7 cellular contexts compared by ENCODE assay signal in the genomic region with DNA sequence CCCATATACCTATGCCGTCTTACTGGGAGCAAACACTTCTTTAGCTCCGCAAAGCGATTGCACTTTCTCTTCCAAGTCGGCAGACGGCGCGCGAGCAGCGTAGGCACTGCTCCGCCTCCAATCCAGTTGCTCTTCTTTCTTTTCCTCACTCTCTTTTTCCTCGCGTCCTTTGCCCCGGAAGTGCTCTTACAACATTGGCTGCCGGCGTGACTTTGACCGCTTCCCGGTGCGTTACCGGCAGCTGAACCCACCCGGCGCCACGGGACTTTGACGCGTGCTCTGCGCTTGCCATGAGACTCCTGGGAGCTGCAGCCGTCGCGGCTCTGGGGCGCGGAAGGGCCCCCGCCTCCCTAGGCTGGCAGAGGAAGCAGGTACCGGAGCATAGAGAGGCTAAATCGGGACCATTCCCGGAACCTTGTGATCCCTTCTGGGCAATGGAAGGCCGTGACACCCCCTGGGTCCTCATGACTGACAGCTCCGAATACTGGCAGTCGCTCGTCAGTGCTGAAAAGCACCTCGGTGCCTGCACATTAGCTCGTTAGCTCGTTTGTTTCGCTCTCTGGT. TPM values are rescaled to one million over a fixed set of nuclear protein-coding genes. Genes with fewer than 3 reads are reported as not detected.
DNase-seq lines count a peak whose midpoint lies in the region; ATAC-seq, FAIRE-seq and TF ChIP-seq lines count a peak whose summit lies in the region.

A gene (plus strand): TSS at position 183 of the 564 bp plus-strand sequence. CDS start 108 bp downstream, at position 291.

- peak within 1 kb of the TSS; percentile 92 for H3K27ac ChIP-seq in astrocyte (ENCODE audit: low read depth, low read length)

- H3K4me3 ChIP-seq in astrocyte (ENCODE audit: insufficient read depth, low read depth, low read length) = peak within 1 kb of the TSS; percentile 98

- H3K36me3 Mint-ChIP-seq in T-helper 2 cell treated with Interferon-gamma antibody and Interleukin-4, amounts not matched to agents 5 μg/mL and 100 μg/mL, for 36 hours (ENCODE audit: low read depth) = peaks cover 24% of the 10 kb centered on the region
- H3K36me3 Mint-ChIP-seq in astrocyte (ENCODE audit: low read depth, unreplicated experiment) = no peaks in the 10 kb centered on the region

- peak within 1 kb of the TSS; percentile 92 for H3K27ac Mint-ChIP-seq in T-helper 2 cell treated with Interferon-gamma antibody and Interleukin-4, amounts not matched to agents 5 μg/mL and 100 μg/mL, for 36 hours
- H3K27ac Mint-ChIP-seq in astrocyte (ENCODE audit: unreplicated experiment) = peak within 1 kb of the TSS; percentile 84

- peak; percentile 67 for FAIRE-seq in astrocyte (lab: Jason Lieb, UNC)

- peak within 1 kb of the TSS; percentile 91 for H2AFZ ChIP-seq in astrocyte (ENCODE audit: low read depth, low read length)

- DNase-seq in NCI-H187 treated with DMSO at 0.1 percent for 48 hours (lab: John Stamatoyannopoulos, UW) (peak; percentile 91), astrocyte (ENCODE audit: low read depth) (peak; percentile 93), hepatic stellate cell (ENCODE audit: low spot score) (peak; percentile 82), renal cortical epithelial cell (ENCODE audit: low read depth) (peak; percentile 93)
- peak; percentile 91 for DNase-seq in T-helper 2 cell treated with Interferon-gamma antibody and Interleukin-4, amounts not matched to agents 5 μg/mL and 100 μg/mL, for 36 hours (ENCODE audit: low spot score)

- peaks cover 32% of the 10 kb centered on the region for H3K4me1 Mint-ChIP-seq in T-helper 2 cell treated with Interferon-gamma antibody and Interleukin-4, amounts not matched to agents 5 μg/mL and 100 μg/mL, for 36 hours (ENCODE audit: low read depth)
- peaks cover 4% of the 10 kb centered on the region for H3K4me1 Mint-ChIP-seq in astrocyte (ENCODE audit: low read depth, unreplicated experiment)

- no peaks in the 10 kb centered on the region for H3K27me3 Mint-ChIP-seq in T-helper 2 cell treated with Interferon-gamma antibody and Interleukin-4, amounts not matched to agents 5 μg/mL and 100 μg/mL, for 36 hours (ENCODE audit: low read depth)
- no peaks in the 10 kb centered on the region for H3K27me3 Mint-ChIP-seq in astrocyte (ENCODE audit: low read depth, unreplicated experiment)

- H3K9ac ChIP-seq in astrocyte (ENCODE audit: low read length) = peak within 1 kb of the TSS; percentile 97

- H3K9me3 ChIP-seq in astrocyte (ENCODE audit: insufficient read depth, low read depth, low read length) = no peaks in the 10 kb centered on the region

- peak within 1 kb of the TSS; percentile 95 for H3K4me2 ChIP-seq in astrocyte (ENCODE audit: low read length)

- peaks cover 3% of the 10 kb centered on the region for H3K4me1 ChIP-seq in astrocyte (ENCODE audit: insufficient read depth, low read length)

- peaks cover 3% of the 10 kb centered on the region for H3K36me3 ChIP-seq in astrocyte (ENCODE audit: insufficient read depth, low read length)

- ATAC-seq in GM18498 (IDR thresholded peaks at IDR 0.05; ENCODE audit: unreplicated experiment) (peak; percentile 98), HG02943 (IDR thresholded peaks at IDR 0.05; ENCODE audit: low read depth, unreplicated experiment) (peak; percentile 99)

- TF ChIP-seq CTCF in astrocyte (IDR thresholded peaks at IDR 0.05; ENCODE audit: insufficient read depth, low read depth, low read length) = peak; percentile 94

- no peaks in the 10 kb centered on the region for H3K9me3 Mint-ChIP-seq in T-helper 2 cell treated with Interferon-gamma antibody and Interleukin-4, amounts not matched to agents 5 μg/mL and 100 μg/mL, for 36 hours
- no peaks in the 10 kb centered on the region for H3K9me3 Mint-ChIP-seq in astrocyte (ENCODE audit: unreplicated experiment)

- peak within 1 kb of the TSS; percentile 96 for H3K4me3 Mint-ChIP-seq in T-helper 2 cell treated with Interferon-gamma antibody and Interleukin-4, amounts not matched to agents 5 μg/mL and 100 μg/mL, for 36 hours
- peak within 1 kb of the TSS; percentile 95 for H3K4me3 Mint-ChIP-seq in astrocyte (ENCODE audit: unreplicated experiment)

- no peaks in the 10 kb centered on the region for H3K27me3 ChIP-seq in astrocyte (ENCODE audit: insufficient read depth, low read length)

- no peaks in the 10 kb centered on the region for H4K20me1 ChIP-seq in astrocyte (ENCODE audit: insufficient read depth, low read length)

- peaks cover 42% of the 10 kb centered on the region for H3K79me2 ChIP-seq in astrocyte (ENCODE audit: insufficient read depth, low read length)

RNA-seq across cellular contexts. Expression of the gene that starts here (rescaled TPM):
- total RNA-seq in astrocyte (32.6 and 37.6 TPM in 2 replicates), renal cortical epithelial cell (72.7 and 79.7 TPM in 2 replicates)

Comparison
In these comparisons a context has a peak if more than half of its experiments do, and no peak if none do; other contexts are left out.
1. Peak in every context shown above with its lines: DNase-seq, ATAC-seq, H3K4me3 ChIP-seq and H3K27ac ChIP-seq.